In the genomic region with DNA sequence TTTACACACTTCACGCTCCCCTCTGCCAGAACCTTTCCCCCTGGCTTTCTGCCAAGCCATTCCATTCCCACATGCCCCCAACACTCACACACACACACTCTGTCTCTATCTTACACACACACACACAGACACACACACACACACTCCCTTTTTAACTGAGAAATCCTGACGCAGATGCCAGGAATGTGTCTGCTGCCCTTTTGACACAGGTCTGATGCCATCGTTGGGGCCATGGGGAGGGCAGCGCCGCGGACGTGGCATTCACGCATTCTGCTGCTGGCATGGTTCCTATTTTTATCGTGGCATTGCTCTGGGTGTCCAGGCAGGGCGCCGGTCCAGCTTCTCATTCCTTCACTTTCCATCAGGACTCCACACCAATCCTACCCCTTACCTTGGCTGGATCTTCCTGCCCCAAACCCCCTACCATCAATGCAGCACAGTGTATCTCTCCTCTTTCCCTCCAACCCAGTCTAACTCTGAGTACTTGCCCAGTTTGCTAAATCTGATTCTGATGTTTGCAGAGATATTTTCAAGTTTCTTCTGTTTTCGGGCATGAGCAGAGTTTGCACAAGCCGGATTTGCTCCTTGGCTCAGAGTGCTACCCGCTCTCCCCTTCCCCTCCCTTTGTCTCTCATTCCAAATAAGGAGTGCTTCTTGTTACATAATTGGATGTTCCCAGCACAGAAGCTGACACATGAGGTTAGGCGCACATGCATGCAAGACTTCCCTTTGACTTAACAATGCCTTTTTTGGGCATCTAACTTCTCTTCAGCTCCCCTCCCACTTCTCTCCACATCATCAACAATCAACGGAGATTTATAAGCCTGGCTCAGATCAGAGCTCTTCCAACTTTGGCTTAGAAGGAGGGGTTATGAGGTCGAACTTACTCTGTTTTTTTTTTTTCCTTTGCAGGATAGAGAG, we compare ENCODE assay signal across 8 cellular contexts. TPM values are rescaled to one million over a fixed set of nuclear protein-coding genes. Genes with fewer than 3 reads are reported as not detected.
DNase-seq lines count a peak whose midpoint lies in the region; ATAC-seq, FAIRE-seq and TF ChIP-seq lines count a peak whose summit lies in the region.

No MANE protein-coding gene starts in this region.

- TF ChIP-seq CTCF in A549 (IDR thresholded peaks at IDR 0.05) (no peak), RWPE1 (conservative IDR thresholded peaks at IDR 0.05; ENCODE audit: low read depth) (no peak), fibroblast of lung (conservative IDR thresholded peaks at IDR 0.05 in 1 of 2, IDR thresholded peaks at IDR 0.05 in 1 of 2; ENCODE audit: low read depth in 1 of 2, low read length in 2 of 2) (no peak), A673 (conservative IDR thresholded peaks at IDR 0.05; ENCODE audit: low read depth, low read length) (no peak)

- no peaks in the 10 kb centered on the region for H4K20me1 ChIP-seq in fibroblast of lung (ENCODE audit: control insufficient read depth, extremely low read depth, insufficient read depth, low read length)

- ATAC-seq in A549 (peak; percentile 68 to 80), HG03025 (IDR thresholded peaks at IDR 0.05; ENCODE audit: low FRiP score, unreplicated experiment) (no peak)
- ATAC-seq in stimulated activated naive CD8-positive, alpha-beta T cell treated with anti-CD3 and anti-CD28 coated beads, Interleukin-15, Interleukin-2, amounts not matched to agents 100 U/mL and 50 U/mL, for 24 hours = no peak

- WGBS in A549 (ENCODE audit: missing lambda C conversion rate) = 51% methylated on average over 17 of the region's 17 CpGs
- WGBS in neuronal stem cell (ENCODE audit: extremely low coverage in 2 of 2, insufficient read length in 2 of 2, insufficient replicate concordance in 1 of 2), 2 donors = no CpG with 5 or more reads among the region's 17 CpGs

- H2BK12ac ChIP-seq in neuronal stem cell (ENCODE audit: low read length) = no peak overlapping the region

- no peak overlapping the region for H3K18ac ChIP-seq in neuronal stem cell (ENCODE audit: low read length)

- no TSS peak for BruUV-seq in A673 (replicated peaks; lab: Mats Ljungman, UMichigan)

- H3K79me2 ChIP-seq in fibroblast of lung (ENCODE audit: control insufficient read depth, insufficient read depth, low read length) = no peaks in the 10 kb centered on the region

- FAIRE-seq in A549 (lab: Jason Lieb, UNC) = no peak

- no peak for TF ChIP-seq POLR2A in A549 (IDR thresholded peaks at IDR 0.05; ENCODE audit: low read length)

- no peak for TF ChIP-seq RAD21 in A549 (conservative IDR thresholded peaks at IDR 0.05 in 1 of 2, IDR thresholded peaks at IDR 0.05 in 1 of 2)

- H3K23ac ChIP-seq in neuronal stem cell (ENCODE audit: low read depth, low read length, poor library complexity) = no peak overlapping the region

- POLR2A ChIA-PET in A549 (lab: Yijun Ruan, JAX) (interaction anchor here (0.6 to 1.5 kb wide), 3 partner anchors 11 to 34 kb away, joined by 3 to 4 read pairs (median 4); a partner anchor contains a TSS), RWPE1 (lab: Yijun Ruan, JAX; ENCODE audit: low non-redundant PET) (interaction anchor here (0.6 kb wide), 1 partner anchor 154 kb away, joined by 3 read pairs; no protein-coding TSS in a partner anchor), A673 (lab: Charles Lee; ENCODE audit: low non-redundant PET) (no interaction called here)

- no peak overlapping the region for H2BK120ac ChIP-seq in neuronal stem cell (ENCODE audit: low read depth, low read length)

- peak in 1 of 2 experiments; percentile 81 for DNase-seq in A549 (ENCODE audit: low read depth in 1 of 2, low spot score in 1 of 2)
- peak; percentile 64 for DNase-seq in RWPE1 (ENCODE audit: low spot score)
- DNase-seq in fibroblast of lung (ENCODE audit: low read depth in 2 of 2) = peak; percentile 99 to 100
- DNase-seq in neuronal stem cell (ENCODE audit: low spot score) = no peak
- no peak for DNase-seq in globus pallidus (ENCODE audit: low spot score)
- DNase-seq in A673 (ENCODE audit: low spot score) = no peak
- DNase-seq in stimulated activated naive CD8-positive, alpha-beta T cell treated with anti-CD3 and anti-CD28 coated beads, Interleukin-15, Interleukin-2, amounts not matched to agents 100 U/mL and 50 U/mL, for 24 hours = no peak

- CTCF ChIA-PET in A549 (lab: Yijun Ruan, JAX) = interaction anchor here (1.0 to 9.3 kb wide), 5 partner anchors 13 to 465 kb away, joined by 3 to 119 read pairs (median 3); a partner anchor contains a TSS
- CTCF ChIA-PET in RWPE1 (lab: Yijun Ruan, JAX) = interaction anchor here (0.6 to 2.2 kb wide), 3 partner anchors 17 to 35 kb away, joined by 3 to 10 read pairs (median 3); a partner anchor contains a TSS
- CTCF ChIA-PET in A673 (lab: Charles Lee) = no interaction called here

- H3K36me3 ChIP-seq in fibroblast of lung (ENCODE audit: control insufficient read depth, insufficient read depth, low read length) = peaks cover 7% of the 10 kb centered on the region
- H3K36me3 ChIP-seq in neuronal stem cell (replicated peaks in 1 of 2; ENCODE audit: control insufficient read depth in 2 of 2, insufficient read depth in 2 of 2, low read length in 2 of 2) = peaks cover 18 to 90% of the 10 kb centered on the region in 2 donors
- H3K36me3 ChIP-seq in A673 (ENCODE audit: insufficient read depth, low read length, poor library complexity, severe bottlenecking) = peaks cover 59% of the 10 kb centered on the region

- TF ChIP-seq EP300 in A549 (IDR thresholded peaks at IDR 0.05) = peak; percentile 26 to 80; a peak in 2 of 5 replicates

- H3K9ac ChIP-seq in fibroblast of lung (ENCODE audit: insufficient read depth, low read length) (peak overlapping the region; percentile 43), neuronal stem cell (ENCODE audit: low read depth, low read length, poor library complexity) (no peak overlapping the region)

- H3K4me3 ChIP-seq in A549 = no peak overlapping the region
- H3K4me3 ChIP-seq in fibroblast of lung (replicated peaks in 1 of 4; ENCODE audit: control extremely low read depth in 1 of 4, insufficient read depth in 1 of 4, low read depth in 3 of 4, low read length in 4 of 4) = peak overlapping the region in 2 of 4 experiments; percentile 11 to 30
- no peak overlapping the region for H3K4me3 ChIP-seq in neuronal stem cell (ENCODE audit: low read length in 2 of 2)
- H3K4me3 ChIP-seq in A673 (ENCODE audit: low read depth, low read length, poor library complexity, severe bottlenecking) = no peak overlapping the region

- H4K91ac ChIP-seq in neuronal stem cell (ENCODE audit: low read depth, low read length, poor library complexity) = peak overlapping the region; percentile 45

- H3K9me3 ChIP-seq in A549 (no peaks in the 10 kb centered on the region), fibroblast of lung (ENCODE audit: control insufficient read depth, insufficient read depth, low read depth, low read length) (no peaks in the 10 kb centered on the region), neuronal stem cell (replicated peaks in 1 of 2; ENCODE audit: control insufficient read depth in 2 of 2, insufficient read depth in 1 of 2, low read depth in 1 of 2, low read length in 2 of 2) (no peaks in the 10 kb centered on the region), A673 (ENCODE audit: low read depth, low read length, poor library complexity, severe bottlenecking) (no peaks in the 10 kb centered on the region)

- no peak overlapping the region for H4K8ac ChIP-seq in neuronal stem cell (ENCODE audit: low read depth, low read length)

- intact Hi-C loops in A673 (cut with micrococcal nuclease; ENCODE audit: unreplicated experiment) = loop anchor here (10.0 kb wide), 1 partner anchor 683 kb away; no protein-coding TSS in a partner anchor

- no peak overlapping the region for H2AK5ac ChIP-seq in neuronal stem cell (ENCODE audit: low read depth, low read length)

- H2BK5ac ChIP-seq in neuronal stem cell (ENCODE audit: low read length) = no peak overlapping the region

- H3K27ac ChIP-seq in A549 (peak overlapping the region; percentile 66 to 75; a peak in 5 of 6 replicates), RWPE1 (peak overlapping the region; percentile 73), fibroblast of lung (ENCODE audit: insufficient read depth, low read length) (peak overlapping the region; percentile 91), neuronal stem cell (replicated peaks; ENCODE audit: low read length) (no peak overlapping the region), A673 (ENCODE audit: low read depth, low read length, poor library complexity, severe bottlenecking) (no peak overlapping the region)

- H3K14ac ChIP-seq in neuronal stem cell (ENCODE audit: low read length) = no peak overlapping the region

- H3K4me1 ChIP-seq in A549 = peaks cover 18% of the 10 kb centered on the region; the same call in 2 of the 3 replicates
- H3K4me1 ChIP-seq in fibroblast of lung (ENCODE audit: control insufficient read depth, extremely low read depth, insufficient read depth, low read length) = peaks cover 14% of the 10 kb centered on the region
- peaks cover 17 to 19% of the 10 kb centered on the region in 2 donors for H3K4me1 ChIP-seq in neuronal stem cell (ENCODE audit: control insufficient read depth in 2 of 2, insufficient read depth in 1 of 2, low read depth in 1 of 2, low read length in 2 of 2)
- H3K4me1 ChIP-seq in A673 (ENCODE audit: insufficient read depth, low read length, poor library complexity, severe bottlenecking) = no peaks in the 10 kb centered on the region

- H3K4ac ChIP-seq in neuronal stem cell (ENCODE audit: low read length) = no peak overlapping the region

- no peaks in the 10 kb centered on the region for H3K27me3 ChIP-seq in fibroblast of lung (ENCODE audit: control insufficient read depth, insufficient read depth, low read length)
- H3K27me3 ChIP-seq in neuronal stem cell (ENCODE audit: control insufficient read depth in 3 of 3, insufficient read depth in 3 of 3, low read depth in 1 of 3, low read length in 3 of 3) = no peaks in the 10 kb centered on the region
- no peaks in the 10 kb centered on the region for H3K27me3 ChIP-seq in A673 (replicated peaks; ENCODE audit: insufficient read depth, low read depth, low read length, poor library complexity)

- H3K4me2 ChIP-seq in A549 (peak overlapping the region; percentile 43), fibroblast of lung (ENCODE audit: extremely low read depth, insufficient read depth, low read length) (peak overlapping the region; percentile 67), neuronal stem cell (ENCODE audit: insufficient read depth, low read length, poor library complexity, severe bottlenecking) (no peak overlapping the region)

- H2AFZ ChIP-seq in fibroblast of lung (ENCODE audit: low read length) (no peak overlapping the region), neuronal stem cell (ENCODE audit: low read length) (no peak overlapping the region)

- no peak overlapping the region for H2BK15ac ChIP-seq in neuronal stem cell (ENCODE audit: low read length)

- H3K79me1 ChIP-seq in neuronal stem cell (ENCODE audit: low read depth, low read length) = no peaks in the 10 kb centered on the region

RNA-seq across cellular contexts. Expression of a gene that starts 18.8 kb away (rescaled TPM):
- polyA plus RNA-seq in A549 (2011; rRNA removed) = 26.7 and 34.4 TPM in 2 replicates
- polyA plus RNA-seq in A549 (2012; cell fraction: cytosol; rRNA removed) = 8.2 and 11.8 TPM in 2 replicates
- polyA plus RNA-seq in A549 (2012; cell fraction: nucleus; rRNA removed) = 15.2 and 25.0 TPM in 2 replicates
- polyA plus RNA-seq in A549 (2017; fragmentation: RNase III; extraction: RNeasy Plus Mini Kit Qiagen cat#74134 plus additional on column Dnase treatment) = 13.4 to 16.4 TPM (median 14.9 TPM) in 3 replicates
- polyA minus RNA-seq in A549 (2011; rRNA and poly(A)+ RNA removed) = 107 and 109 TPM in 2 replicates
- total RNA-seq in fibroblast of lung = 70.6 and 91.7 TPM in 2 replicates
- 58.9 and 76.6 TPM in 2 replicates for polyA plus RNA-seq in fibroblast of lung
- 32.4 and 58.1 TPM in 2 replicates for polyA plus RNA-seq in fibroblast of lung (2012)
- 222 and 271 TPM in 2 replicates for polyA minus RNA-seq in fibroblast of lung (ENCODE audit: low replicate concordance)
- polyA plus RNA-seq in neuronal stem cell (2013, experiment 1 of 2) = 15.4 TPM
- polyA plus RNA-seq in neuronal stem cell (2013, experiment 2 of 2) = 14.7 TPM
- 51.9 and 52.5 TPM in 2 replicates for total RNA-seq in A673 (2021)

Comparison
In these comparisons a context has a peak if more than half of its experiments do, and no peak if none do; other contexts are left out.
1. ATAC-seq: peak in A549 (2 of 2); none in HG03025 (single experiment) and stimulated activated naive CD8-positive, alpha-beta T cell treated with anti-CD3 and anti-CD28 coated beads, Interleukin-15, Interleukin-2, amounts not matched to agents 100 U/mL and 50 U/mL, for 24 hours (single experiment).
2. DNase-seq: peak in RWPE1 (single experiment) and fibroblast of lung (2 of 2); none in neuronal stem cell (single experiment), globus pallidus (single experiment), A673 (single experiment) and stimulated activated naive CD8-positive, alpha-beta T cell treated with anti-CD3 and anti-CD28 coated beads, Interleukin-15, Interleukin-2, amounts not matched to agents 100 U/mL and 50 U/mL, for 24 hours (single experiment).
3. H3K27ac ChIP-seq: peak in A549 (2 of 2), RWPE1 (single experiment) and fibroblast of lung (single experiment); none in neuronal stem cell (single experiment) and A673 (single experiment).